Comparison of ENCODE assay signal across 19 cellular contexts in genomic region chr9:124506931-124507879, GRCh38. TPM values are rescaled to one million over a fixed set of nuclear protein-coding genes. Genes with fewer than 3 reads are reported as not detected.
DNase-seq lines count a peak whose midpoint lies in the region; ATAC-seq, FAIRE-seq and TF ChIP-seq lines count a peak whose summit lies in the region.
"Had no signal": no experiment of that assay in that cellular context is flagged by ENCODE, and none has a peak within 500 bp of the region (broad histone marks: within the 10 kb centered on the region; RNA-seq: fewer than 3 reads in every experiment).

Gene NR5A1 (minus strand): TSS chr9:124507399. CDS start chr9:124503395, 4,004 bp downstream.

- H2AFZ ChIP-seq in H1 (ENCODE audit: low read length) = no peak within 1 kb of the TSS

- peak within 1 kb of the TSS; percentile 72; the same call in 1 of the 2 replicates for H2BK20ac ChIP-seq in H1 (ENCODE audit: low read length)

- H3K36me3 ChIP-seq in H1 (ENCODE audit: control insufficient read depth in 2 of 4, insufficient read depth in 4 of 4, low read length in 3 of 4) (peaks cover 0 to 8% (median 0%) of the 10 kb centered on the region in 4 experiments; a peak in 1 of 8 replicates), ovary (no peaks in the 10 kb centered on the region)
- H3K36me3 ChIP-seq: MG63 had no signal

- H2BK15ac ChIP-seq in H1 (ENCODE audit: low read length) = peak within 1 kb of the TSS; percentile 72; the same call in 1 of the 2 replicates

- no peak within 1 kb of the TSS for H2BK120ac ChIP-seq in H1 (replicated peaks; ENCODE audit: low read depth, low read length)

- TF ChIP-seq CTCF in H1 (IDR thresholded peaks at IDR 0.05; ENCODE audit: control extremely low read depth in 1 of 3, insufficient read depth in 1 of 3, low read depth in 1 of 3, low read length in 3 of 3) (no peak), ovary (IDR thresholded peaks at IDR 0.05) (no peak)

- no peak for TF ChIP-seq EP300 in H1 (IDR thresholded peaks at IDR 0.05; ENCODE audit: borderline replicate concordance in 1 of 2, low read depth in 2 of 2, low read length in 2 of 2)
- TF ChIP-seq EP300 in ovary (IDR thresholded peaks at IDR 0.05) = no peak

- POLR2A ChIA-PET in H1 (lab: Charles Lee; ENCODE audit: partially characterized antibody) = interaction anchor here (2.0 kb wide), 1 partner anchor 23 kb away, joined by 6 read pairs; no protein-coding TSS in a partner anchor

- H3K23me2 ChIP-seq in H1 (ENCODE audit: low read depth, low read length) = peaks cover 7% of the 10 kb centered on the region; the same call in 1 of the 2 replicates

- H3K79me2 ChIP-seq in H1 (ENCODE audit: control insufficient read depth in 1 of 2, insufficient read depth in 2 of 2, low read length in 2 of 2) = no peaks in the 10 kb centered on the region

- no peak for TF ChIP-seq RAD21 in H1 (IDR thresholded peaks at IDR 0.05 in 1 of 2, conservative IDR thresholded peaks at IDR 0.05 in 1 of 2; ENCODE audit: low read depth in 2 of 2, low read length in 2 of 2)

- intact Hi-C loops in ovary (cut with DNase I) (no loop called here), left colon (cut with DNase I, micrococcal nuclease) (no loop called here)

- H4K91ac ChIP-seq in H1 (replicated peaks; ENCODE audit: insufficient read length, low read length) = peak within 1 kb of the TSS; percentile 65

- H3K79me1 ChIP-seq in H1 (ENCODE audit: low read depth, low read length) = no peaks in the 10 kb centered on the region

- H3K4me3 ChIP-seq in H1 (ENCODE audit: extremely low read depth in 1 of 4, insufficient read depth in 2 of 4, low read depth in 3 of 4, low read length in 4 of 4) (no peak within 1 kb of the TSS), ovary (peak within 1 kb of the TSS; percentile 46)
- H3K4me3 ChIP-seq: MG63 had no signal

- CTCF ChIA-PET in H1 (lab: Charles Lee; ENCODE audit: partially characterized antibody) = interaction anchor here (2.0 kb wide), 1 partner anchor 15 kb away, joined by 12 read pairs; no protein-coding TSS in a partner anchor

- H3K9ac ChIP-seq in H1 (replicated peaks in 1 of 4; ENCODE audit: extremely low read depth in 1 of 4, low read depth in 3 of 4, low read length in 3 of 4) = no peak within 1 kb of the TSS

- H3K14ac ChIP-seq in H1 (ENCODE audit: insufficient read length) = no peak within 1 kb of the TSS

- H3K23ac ChIP-seq in H1 (ENCODE audit: insufficient read length) = no peak within 1 kb of the TSS

- 85% methylated on average over 25 of the region's 34 CpGs; no CpG with 5 or more reads in 1 of the 2 experiments for WGBS in H1 (ENCODE audit: extremely low coverage in 1 of 2, insufficient coverage in 1 of 2, insufficient read length in 1 of 2, insufficient replicate concordance in 2 of 2, low coverage in 1 of 2, low lambda C conversion rate in 2 of 2, missing lambda C conversion rate in 1 of 2), 2 experiments
- 7 to 35% (median 14%) methylated on average over 32 to 34 of the region's 34 CpGs for WGBS in ovary, 3 donors

- no peak for ATAC-seq in left colon
- no peak for ATAC-seq in GM19395 (IDR thresholded peaks at IDR 0.05; ENCODE audit: unreplicated experiment)
- ATAC-seq in GM21737 (IDR thresholded peaks at IDR 0.05; ENCODE audit: unreplicated experiment) = no peak
- ATAC-seq: Panc1 had no signal

- 0 out of 2 replicates have a peak within 1 kb of the TSS, but pooled peaks have one; percentile 5 for H2BK5ac ChIP-seq in H1 (ENCODE audit: low read depth, low read length)

- H2AK5ac ChIP-seq in H1 (ENCODE audit: low read depth, low read length) = no peak within 1 kb of the TSS

- TF ChIP-seq POLR2A in H1 (IDR thresholded peaks at IDR 0.05; ENCODE audit: control extremely low read depth in 1 of 2, low read depth in 2 of 2, low read length in 2 of 2) = no peak
- peak; percentile 67 for TF ChIP-seq POLR2A in ovary (IDR thresholded peaks at IDR 0.05)

- peak within 1 kb of the TSS; percentile 84; the same call in 1 of the 2 replicates for H2BK12ac ChIP-seq in H1 (ENCODE audit: low read depth, low read length)

- FAIRE-seq in H1 (lab: Jason Lieb, UNC) = no peak
- FAIRE-seq: A204.1 had no signal

- peaks cover 0 to 23% (median 12%) of the 10 kb centered on the region in 4 experiments; a peak in 6 of 7 replicates for H3K4me1 ChIP-seq in H1 (replicated peaks in 1 of 4; ENCODE audit: control insufficient read depth in 3 of 4, insufficient read depth in 4 of 4, low read length in 3 of 4)
- peaks cover 29% of the 10 kb centered on the region for H3K4me1 ChIP-seq in ovary (ENCODE audit: insufficient read depth)

- no peaks in the 10 kb centered on the region; a peak in 1 of 4 replicates for H3K9me3 ChIP-seq in H1 (ENCODE audit: insufficient read depth in 2 of 2, low read depth in 1 of 2, low read length in 1 of 2)
- H3K9me3 ChIP-seq in ovary = no peaks in the 10 kb centered on the region
- H3K9me3 ChIP-seq: MG63 had no signal

- H3K4me2 ChIP-seq in H1 (ENCODE audit: insufficient read depth in 1 of 2, low read depth in 2 of 2, low read length in 2 of 2) = 0 out of 4 replicates have a peak within 1 kb of the TSS, but pooled peaks of 1 of the 2 experiments have one; percentile 55

- H3K56ac ChIP-seq in H1 (replicated peaks; ENCODE audit: insufficient read length, low read depth, low read length) = no peak within 1 kb of the TSS

- H3K4ac ChIP-seq in H1 (replicated peaks; ENCODE audit: insufficient read length, low read depth, low read length) = no peak within 1 kb of the TSS

- H4K20me1 ChIP-seq in H1 (replicated peaks in 1 of 2; ENCODE audit: control insufficient read depth in 1 of 2, insufficient read depth in 2 of 2, low read length in 2 of 2) = no peaks in the 10 kb centered on the region

- DNase-seq in 8988T = peak; percentile 30
- DNase-seq in HuH-7.5 (ENCODE audit: low spot score) = peak; percentile 10
- no peak for DNase-seq in H1 (ENCODE audit: low read depth in 1 of 2, low spot score in 2 of 2)
- DNase-seq in ovary = peak; percentile 75 to 85 (median 79)
- DNase-seq in left colon = no peak
- DNase-seq in NCI-H748 treated with DMSO at 0.1 percent for 48 hours (lab: John Stamatoyannopoulos, UW) = no peak
- DNase-seq: EL, MG63, NCI-H1105, NCI-H187, NCI-H446, NCI-H774, SHP77 treated with DMSO at 0.1 percent for 48 hours had no signal

- H3K27me3 ChIP-seq in H1 (replicated peaks in 1 of 4; ENCODE audit: control insufficient read depth in 3 of 4, extremely low read depth in 1 of 4, insufficient read depth in 3 of 4, low read length in 3 of 4) = peaks cover 35 to 44% (median 41%) of the 10 kb centered on the region in 4 experiments
- no peaks in the 10 kb centered on the region for H3K27me3 ChIP-seq in ovary

- peak within 1 kb of the TSS; percentile 51 for H3K18ac ChIP-seq in H1 (ENCODE audit: extremely low read depth, low read length)

- H4K5ac ChIP-seq in H1 (ENCODE audit: insufficient read length, low read depth, low read length) = no peak within 1 kb of the TSS

- peak within 1 kb of the TSS; percentile 82; the same call in 1 of the 2 replicates for H4K8ac ChIP-seq in H1 (ENCODE audit: extremely low read depth, insufficient read depth, low read length)

- no peak within 1 kb of the TSS for H3K27ac ChIP-seq in H1 (ENCODE audit: low read depth, low read length)
- peak within 1 kb of the TSS; percentile 72 to 77 for H3K27ac ChIP-seq in ovary
- H3K27ac ChIP-seq: C4-2B, HL-60 had no signal

TF ChIP-seq in H1, 55 proteins besides CTCF, POLR2A, EP300 and RAD21:
- TF ChIP-seq EZH2 (IDR thresholded peaks at IDR 0.05; ENCODE audit: low read depth, low read length, severe bottlenecking) = no peak

RNA-seq across cellular contexts. Expression of gene NR5A1, which starts in this region (rescaled TPM):
- total RNA-seq in H1 (2021; fragmentation: NEBNext Ultra II Directional; extraction: Animal tissue kit (Norgen Biotek cat#: 25700)) = 0.42 and 0.58 TPM in 2 replicates
- polyA plus RNA-seq in H1 (2011; rRNA removed) = 0.29 and 0.74 TPM in 2 replicates
- 0.34 TPM for polyA plus RNA-seq in H1 (2011; cell fraction: cytosol; rRNA removed)
- polyA plus RNA-seq in H1 (2011; cell fraction: nucleus; rRNA removed) = 0.37 TPM
- polyA plus RNA-seq in H1 (2012, experiment 1 of 2) = 0.27 to 0.74 TPM (median 0.45 TPM) in 3 of 4 replicates, not detected in the other
- polyA plus RNA-seq in H1 (2012, experiment 2 of 2) = 0.16 TPM
- 0.22 TPM for polyA plus RNA-seq in H1 (2013, experiment 1 of 2)
- polyA plus RNA-seq in H1 (2013, experiment 2 of 2) = 0.17 TPM
- 0.47 and 0.90 TPM in 2 replicates for polyA minus RNA-seq in H1 (2011; rRNA and poly(A)+ RNA removed)
- not detected for polyA minus RNA-seq in H1 (2011; cell fraction: cytosol; rRNA and poly(A)+ RNA removed)
- polyA minus RNA-seq in H1 (2011; cell fraction: nucleus; rRNA and poly(A)+ RNA removed) = 0.30 TPM
- 10 to 100 TPM; 14.7 to 73.6 (median 50.6) TPM for total RNA-seq in ovary
- 10 to 100 TPM; 31.8 to 45.2 TPM for polyA plus RNA-seq in ovary
- not detected for total RNA-seq in left colon

Comparison
In these comparisons a context has a peak if more than half of its experiments do, and no peak if none do; other contexts are left out.
1. RNA of gene NR5A1 (polyA plus RNA-seq): 31.8 to 45.2 TPM in ovary; 0.16 to 0.74 TPM in H1; every median in the first group is over 10 times any median in the second.
2. DNase-seq: peak in 8988T (single experiment), HuH-7.5 (single experiment) and ovary (5 of 5); none in H1 (0 of 2), left colon (0 of 2) and NCI-H748 treated with DMSO at 0.1 percent for 48 hours (single experiment).